Comparison of ENCODE assay signal across 25 cellular contexts in genomic region chr9:114532561-114533237, GRCh38. TPM values are rescaled to one million over a fixed set of nuclear protein-coding genes. Genes with fewer than 3 reads are reported as not detected.
DNase-seq lines count a peak whose midpoint lies in the region; ATAC-seq, FAIRE-seq and TF ChIP-seq lines count a peak whose summit lies in the region.
"Had no signal": no experiment of that assay in that cellular context is flagged by ENCODE, and none has a peak within 500 bp of the region (broad histone marks: within the 10 kb centered on the region; RNA-seq: fewer than 3 reads in every experiment).

No MANE protein-coding gene starts in this region.

- in situ Hi-C loops in mammary epithelial cell (cut with MboI; ENCODE audit: low sequenced_read_pairs in 2 of 2): no loop called here

- no peaks in the 10 kb centered on the region for H3K9me1 ChIP-seq in keratinocyte (ENCODE audit: control insufficient read depth, extremely low read depth, insufficient read depth, low read length)

- FAIRE-seq in keratinocyte (lab: Jason Lieb, UNC): no peak
- no peak for FAIRE-seq in urothelium cell line (lab: Jason Lieb, UNC)
- FAIRE-seq: endothelial cell of umbilical vein had no signal

- no peaks in the 10 kb centered on the region for H3K4me1 Mint-ChIP-seq in MCF 10A (ENCODE audit: insufficient read depth, unreplicated experiment)
- H3K4me1 Mint-ChIP-seq: immature natural killer cell, natural killer cell had no signal

- ATAC-seq in GM19452 (IDR thresholded peaks at IDR 0.05; ENCODE audit: unreplicated experiment) (no peak), HG02938 (IDR thresholded peaks at IDR 0.05; ENCODE audit: unreplicated experiment) (no peak)
- ATAC-seq: activated T-cell treated with anti-CD3 and anti-CD28 coated beads, Interleukin-2, amount 50 U/mL, for 4 hours; CD8-positive, alpha-beta T cell; natural killer cell; SK-N-SH treated with all-trans-retinoic acid at 6 μM for 48 hours had no signal

- H3K4me1 ChIP-seq in breast epithelium (no peaks in the 10 kb centered on the region), mammary epithelial cell (ENCODE audit: insufficient read depth, low read length) (no peaks in the 10 kb centered on the region), keratinocyte (ENCODE audit: control insufficient read depth, extremely low read depth, insufficient read depth, low read length) (no peaks in the 10 kb centered on the region)
- H3K4me1 ChIP-seq: left ventricle myocardium inferior, stomach, tibial artery had no signal

- no peak overlapping the region for H3K27ac Mint-ChIP-seq in MCF 10A (ENCODE audit: low read depth, unreplicated experiment)
- H3K27ac Mint-ChIP-seq: CD8-positive, alpha-beta T cell; immature natural killer cell; natural killer cell had no signal

- H3K79me2 ChIP-seq in mammary epithelial cell (ENCODE audit: insufficient read depth, low read length) (no peaks in the 10 kb centered on the region), keratinocyte (ENCODE audit: control insufficient read depth, insufficient read depth, low read length) (no peaks in the 10 kb centered on the region)

- H2AFZ ChIP-seq in mammary epithelial cell (ENCODE audit: low read depth, low read length) (peak overlapping the region; percentile 66), keratinocyte (ENCODE audit: control insufficient read depth, low read length) (no peak overlapping the region)

- dilution Hi-C loops in mammary epithelial cell (cut with HindIII; ENCODE audit: low sequenced_read_pairs) (no loop called here), keratinocyte (cut with MboI; ENCODE audit: extremely low pct_ligation_motif_present, low sequenced_read_pairs) (no loop called here)

- H3K27me3 ChIP-seq in breast epithelium (no peaks in the 10 kb centered on the region), mammary epithelial cell (ENCODE audit: insufficient read depth, low read length) (peaks cover 2% of the 10 kb centered on the region), keratinocyte (ENCODE audit: control insufficient read depth, extremely low read depth, insufficient read depth, low read length) (no peaks in the 10 kb centered on the region)
- H3K27me3 ChIP-seq: adrenal gland, ovary, sigmoid colon, stomach had no signal

- no peak for TF ChIP-seq CTCF in breast epithelium (IDR thresholded peaks at IDR 0.05)
- no peak for TF ChIP-seq CTCF in MCF 10A (IDR thresholded peaks at IDR 0.05; ENCODE audit: unreplicated experiment)
- no peak for TF ChIP-seq CTCF in mammary epithelial cell (conservative IDR thresholded peaks at IDR 0.05 in 1 of 2, IDR thresholded peaks at IDR 0.05 in 1 of 2; ENCODE audit: extremely low read depth in 1 of 2, insufficient read depth in 1 of 2, low read depth in 1 of 2, low read length in 2 of 2)
- TF ChIP-seq CTCF in keratinocyte (optimal IDR thresholded peaks at IDR 0.05 in 1 of 3, IDR thresholded peaks at IDR 0.05 in 1 of 3, conservative IDR thresholded peaks at IDR 0.05 in 1 of 3; ENCODE audit: extremely low read depth in 1 of 3, insufficient read depth in 2 of 3, low read length in 3 of 3): no peak

- peak overlapping the region; percentile 46 for H3K4me2 ChIP-seq in mammary epithelial cell (ENCODE audit: insufficient read depth, low read depth, low read length)
- H3K4me2 ChIP-seq in keratinocyte (ENCODE audit: control insufficient read depth, extremely low read depth, insufficient read depth, low read depth, low read length): peak overlapping the region; percentile 22

- no peaks in the 10 kb centered on the region for H4K20me1 ChIP-seq in mammary epithelial cell (ENCODE audit: insufficient read depth, low read length)
- no peaks in the 10 kb centered on the region for H4K20me1 ChIP-seq in keratinocyte (ENCODE audit: control insufficient read depth, extremely low read depth, insufficient read depth, low read length)

- POLR2A ChIA-PET in MCF 10A (lab: Yijun Ruan, JAX): interaction anchor here (1.0 to 1.1 kb wide), 2 partner anchors 30 to 55 kb away, joined by 3 to 4 read pairs; partner anchors contain the start of gene ATP6V1G1

- intact Hi-C loops in breast epithelium (cut with DNase I; ENCODE audit: low total_unique reads) (loop anchor here (5.0 kb wide), 1 partner anchor 465 kb away; no protein-coding TSS in a partner anchor), MCF 10A (cut with micrococcal nuclease) (no loop called here), mammary epithelial cell (cut with micrococcal nuclease) (no loop called here)

- H3K36me3 Mint-ChIP-seq in MCF 10A (ENCODE audit: insufficient read depth, unreplicated experiment): no peaks in the 10 kb centered on the region
- H3K36me3 Mint-ChIP-seq: CD8-positive, alpha-beta T cell; immature natural killer cell; natural killer cell had no signal

- no peaks in the 10 kb centered on the region for H3K9me3 Mint-ChIP-seq in MCF 10A (ENCODE audit: unreplicated experiment)
- H3K9me3 Mint-ChIP-seq: activated T-cell treated with anti-CD3 and anti-CD28 coated beads, Interleukin-2, amount 50 U/mL, for 4 hours; CD8-positive, alpha-beta T cell; immature natural killer cell; natural killer cell had no signal

- peak overlapping the region in 2 of 3 donors; percentile 21 to 52 for H3K4me3 ChIP-seq in breast epithelium
- no peak overlapping the region for H3K4me3 ChIP-seq in mammary epithelial cell (replicated peaks in 1 of 3; ENCODE audit: insufficient read depth in 1 of 3, low read depth in 2 of 3, low read length in 3 of 3)
- no peak overlapping the region for H3K4me3 ChIP-seq in keratinocyte (ENCODE audit: control insufficient read depth in 2 of 3, extremely low read depth in 1 of 3, insufficient read depth in 2 of 3, low read depth in 1 of 3, low read length in 3 of 3)
- H3K4me3 ChIP-seq: left ventricle myocardium inferior, ovary, tibial artery had no signal

- no TSS peak for BruUV-seq in MCF 10A (replicated peaks; lab: Mats Ljungman, UMichigan)
- BruUV-seq in mammary epithelial cell (replicated peaks; lab: Mats Ljungman, UMichigan): no TSS peak

- H3K27me3 Mint-ChIP-seq in MCF 10A (ENCODE audit: insufficient read depth, unreplicated experiment): no peaks in the 10 kb centered on the region

- no peak overlapping the region for H3K27ac ChIP-seq in breast epithelium
- H3K27ac ChIP-seq in mammary epithelial cell (ENCODE audit: insufficient read depth, low read depth, low read length): no peak overlapping the region
- no peak overlapping the region for H3K27ac ChIP-seq in keratinocyte (ENCODE audit: control insufficient read depth, insufficient read depth, low read length)
- H3K27ac ChIP-seq: 22Rv1, adrenal gland, left ventricle myocardium inferior, ovary, sigmoid colon, stomach, tibial artery had no signal

- CTCF ChIA-PET in MCF 10A (lab: Yijun Ruan, JAX): interaction anchor here (1.5 to 2.0 kb wide), 2 partner anchors 25 to 98 kb away, joined by 5 read pairs; no protein-coding TSS in a partner anchor
- CTCF ChIA-PET in mammary epithelial cell (lab: Charles Lee; ENCODE audit: low non-redundant PET): no interaction called here

- H3K36me3 ChIP-seq in breast epithelium (no peaks in the 10 kb centered on the region), mammary epithelial cell (ENCODE audit: insufficient read depth, low read length) (no peaks in the 10 kb centered on the region), keratinocyte (ENCODE audit: control insufficient read depth in 2 of 2, extremely low read depth in 1 of 2, insufficient read depth in 2 of 2, low read length in 2 of 2) (no peaks in the 10 kb centered on the region)
- H3K36me3 ChIP-seq: adrenal gland, left ventricle myocardium inferior, ovary, sigmoid colon, stomach, tibial artery had no signal

- H3K9ac ChIP-seq in mammary epithelial cell (ENCODE audit: insufficient read depth, low read length): no peak overlapping the region
- no peak overlapping the region for H3K9ac ChIP-seq in keratinocyte (ENCODE audit: control insufficient read depth, extremely low read depth, insufficient read depth, low read length)

- no peak for DNase-seq in breast epithelium (ENCODE audit: low spot score in 2 of 2)
- no peak for DNase-seq in MCF 10A (ENCODE audit: unreplicated experiment)
- DNase-seq in mammary epithelial cell: no peak
- no peak for DNase-seq in keratinocyte (ENCODE audit: low read depth, low spot score)
- peak; percentile 20 for DNase-seq in urothelium cell line (ENCODE audit: low spot score)
- no peak for DNase-seq in NCI-H1048 (lab: John Stamatoyannopoulos, UW)
- DNase-seq: activated CD4-positive, alpha-beta T cell treated with anti-CD3 and anti-CD28 coated beads for 48 hours; activated T-cell treated with anti-CD3 and anti-CD28 coated beads, Interleukin-2, amount 50 U/mL, for 4 hours; AML-193; CD8-positive, alpha-beta T cell; immature natural killer cell; KG1; left ventricle myocardium inferior; natural killer cell; NCI-H526; ovary; sigmoid colon; stomach; tibial artery had no signal

- no peak overlapping the region for H3K4me3 Mint-ChIP-seq in MCF 10A (ENCODE audit: unreplicated experiment)
- H3K4me3 Mint-ChIP-seq: activated T-cell treated with anti-CD3 and anti-CD28 coated beads, Interleukin-2, amount 50 U/mL, for 4 hours; CD8-positive, alpha-beta T cell; immature natural killer cell; natural killer cell had no signal

- no peaks in the 10 kb centered on the region for H3K9me3 ChIP-seq in breast epithelium
- H3K9me3 ChIP-seq in mammary epithelial cell (replicated peaks; ENCODE audit: insufficient read depth, low read length): no peaks in the 10 kb centered on the region
- no peaks in the 10 kb centered on the region for H3K9me3 ChIP-seq in keratinocyte (ENCODE audit: control insufficient read depth, low read depth, low read length)
- H3K9me3 ChIP-seq: adrenal gland, left ventricle myocardium inferior, ovary, sigmoid colon, stomach, tibial artery had no signal

- TF ChIP-seq POLR2A in breast epithelium (IDR thresholded peaks at IDR 0.05): no peak

- WGBS in mammary epithelial cell (ENCODE audit: low coverage, missing lambda C conversion rate): 29% methylated on average over 5 of the region's 13 CpGs

RNA-seq across cellular contexts. Expression of gene WHRN, which starts 27.4 kb away (rescaled TPM):
- 10 to 100 TPM in 2 of 3 donors, 1 to 10 TPM in 1; 2.4 to 16.4 (median 15.1) TPM for total RNA-seq in breast epithelium
- total RNA-seq in MCF 10A (2022): 9.4 and 12.8 TPM in 2 replicates
- total RNA-seq in mammary epithelial cell: 1 to 10 TPM; 3.2 to 9.7 TPM
- polyA plus RNA-seq in mammary epithelial cell: 1.9 TPM
- 5.3 TPM for polyA minus RNA-seq in mammary epithelial cell
- polyA plus RNA-seq in keratinocyte: 1.2 to 2.2 TPM (median 1.5 TPM) in 3 replicates
- 3.4 TPM for polyA plus RNA-seq in keratinocyte (2011; ENCODE audit: low read depth)
- polyA plus RNA-seq in keratinocyte (2011; cell fraction: cytosol; rRNA removed): 0.81 and 2.2 TPM in 2 replicates
- polyA plus RNA-seq in keratinocyte (2011; cell fraction: nucleus; rRNA removed): 10.4 and 15.0 TPM in 2 replicates
- polyA plus RNA-seq in keratinocyte (2012; ENCODE audit: low replicate concordance): 2.2 and 6.7 TPM in 2 replicates
- polyA minus RNA-seq in keratinocyte: 1.5 to 2.4 TPM (median 1.9 TPM) in 3 replicates
- 2.9 TPM for polyA minus RNA-seq in keratinocyte (2011; cell fraction: cytosol; rRNA and poly(A)+ RNA removed)
- 4.9 and 5.8 TPM in 2 replicates for polyA minus RNA-seq in keratinocyte (2011; cell fraction: nucleus; rRNA and poly(A)+ RNA removed)

RNA-seq across cellular contexts. Expression of gene ATP6V1G1, which starts 54.9 kb away (rescaled TPM):
- total RNA-seq in breast epithelium (100 to 1,000 TPM; 151 to 240 (median 227) TPM), MCF 10A (2022) (87.1 and 118 TPM in 2 replicates), mammary epithelial cell (100 to 1,000 TPM in 1 of 2 donors, 10 to 100 TPM in 1; 99.6 to 130 TPM)
- polyA plus RNA-seq in mammary epithelial cell (102 TPM), keratinocyte (159 to 214 TPM (median 211 TPM) in 3 replicates)
- polyA minus RNA-seq in mammary epithelial cell (84.9 TPM), keratinocyte (22.0 to 47.9 TPM (median 44.0 TPM) in 3 replicates)
- polyA plus RNA-seq in keratinocyte (2011; ENCODE audit: low read depth): 104 TPM
- 222 and 310 TPM in 2 replicates for polyA plus RNA-seq in keratinocyte (2011; cell fraction: cytosol; rRNA removed)
- 115 and 146 TPM in 2 replicates for polyA plus RNA-seq in keratinocyte (2011; cell fraction: nucleus; rRNA removed)
- polyA plus RNA-seq in keratinocyte (2012; ENCODE audit: low replicate concordance): 132 and 242 TPM in 2 replicates
- polyA minus RNA-seq in keratinocyte (2011; cell fraction: cytosol; rRNA and poly(A)+ RNA removed): 94.0 TPM
- polyA minus RNA-seq in keratinocyte (2011; cell fraction: nucleus; rRNA and poly(A)+ RNA removed): 21.2 and 40.0 TPM in 2 replicates

Comparison
In these comparisons a context has a peak if more than half of its experiments do, and no peak if none do; other contexts are left out.
1. H3K4me3 ChIP-seq: peak in breast epithelium (2 of 3); none in mammary epithelial cell (0 of 3) and keratinocyte (0 of 3).